In genomic region chr7:4247106-4247876, GRCh38 we compare ENCODE assay signal across 24 cellular contexts.
DNase-seq lines count a peak whose midpoint lies in the region; ATAC-seq, FAIRE-seq and TF ChIP-seq lines count a peak whose summit lies in the region.
"Had no signal": no experiment of that assay in that cellular context is flagged by ENCODE, and none has a peak within 500 bp of the region (broad histone marks: within the 10 kb centered on the region; RNA-seq: fewer than 3 reads in every experiment).

No MANE protein-coding gene starts in this region.

- no peaks in the 10 kb centered on the region for H3K9me3 ChIP-seq in upper lobe of right lung

- H3K4me1 ChIP-seq in upper lobe of right lung, result no peaks in the 10 kb centered on the region

- H3K27me3 ChIP-seq in upper lobe of right lung, result no peaks in the 10 kb centered on the region

- peak in 2 of 3 experiments; percentile 44 to 76 for DNase-seq in NCI-H1417 (lab: John Stamatoyannopoulos, UW)
- DNase-seq in NCI-H1417 treated with DMSO at 0.1 percent for 48 hours (lab: John Stamatoyannopoulos, UW), result no peak
- peak; percentile 34 for DNase-seq in NCI-H345 treated with DMSO at 0.1 percent for 48 hours (lab: John Stamatoyannopoulos, UW; ENCODE audit: unreplicated experiment)
- peak; percentile 81 for DNase-seq in mesenteric fat pad (ENCODE audit: low spot score)
- peak; percentile 42 for DNase-seq in upper lobe of right lung
- DNase-seq in RCC 7860 (ENCODE audit: low spot score), result no peak
- no peak for DNase-seq in foreskin melanocyte
- DNase-seq: AML-193, DMS79 treated with DMSO at 0.1 percent for 48 hours, KG1, MV-4-11, NCI-H1436, NCI-H2029 treated with DMSO at 0.1 percent for 48 hours, NCI-H2171 treated with DMSO at 0.1 percent for 48 hours, NCI-H82, RPMI8226, SIG-M5, T-cell had no signal

- no peak for ATAC-seq in upper lobe of right lung
- no peak for ATAC-seq in HG03460 (IDR thresholded peaks at IDR 0.05; ENCODE audit: unreplicated experiment)
- ATAC-seq: GM23338, HCT116, SK-N-SH treated with all-trans-retinoic acid at 6 μM for 48 hours, T-cell had no signal

- FAIRE-seq in RCC 7860 (lab: Jason Lieb, UNC), result no peak
- FAIRE-seq: G401.6 had no signal

- H3K27ac ChIP-seq in upper lobe of right lung, result no peak overlapping the region
- H3K27ac ChIP-seq: 22Rv1 had no signal

- H3K4me3 ChIP-seq in upper lobe of right lung, result no peak overlapping the region
- H3K4me3 ChIP-seq: GM23338 had no signal

- no peak for TF ChIP-seq CTCF in upper lobe of right lung (IDR thresholded peaks at IDR 0.05)

- no peaks in the 10 kb centered on the region for H3K36me3 ChIP-seq in upper lobe of right lung

- intact Hi-C loops in upper lobe of right lung (cut with DNase I), result no loop called here

Comparison
In these comparisons a context has a peak if more than half of its experiments do, and no peak if none do; other contexts are left out.
1. DNase-seq: peak in NCI-H1417 (2 of 3), NCI-H345 treated with DMSO at 0.1 percent for 48 hours (single experiment), mesenteric fat pad (single experiment) and upper lobe of right lung (single experiment); none in NCI-H1417 treated with DMSO at 0.1 percent for 48 hours (single experiment), RCC 7860 (single experiment) and foreskin melanocyte (single experiment).